In genomic region chr11:63942803-63943202, GRCh38 we compare ENCODE assay signal across 27 cellular contexts.
"Had no signal": no experiment of that assay in that cellular context is flagged by ENCODE, and none has a peak within 500 bp of the region (broad histone marks: within the 10 kb centered on the region; RNA-seq: fewer than 3 reads in every experiment).

No MANE protein-coding gene starts in this region.

- H3K36me3 ChIP-seq: gastrocnemius medialis, pancreas, right lobe of liver had no signal

- H3K4me3 Mint-ChIP-seq: naive thymus-derived CD4-positive, alpha-beta T cell; nephron; stimulated activated naive CD8-positive, alpha-beta T cell treated with anti-CD3 and anti-CD28 coated beads, Interleukin-15, amount 100 ng/mL, for 72 hours; type B pancreatic cell had no signal

- H3K27me3 ChIP-seq: dorsolateral prefrontal cortex, gastrocnemius medialis, left lung, pancreas, right lobe of liver, suprapubic skin had no signal

- H3K27me3 Mint-ChIP-seq: naive thymus-derived CD4-positive, alpha-beta T cell; stimulated activated naive CD8-positive, alpha-beta T cell treated with anti-CD3 and anti-CD28 coated beads, Interleukin-15, amount 100 ng/mL, for 72 hours; type B pancreatic cell had no signal

- DNase-seq: cerebellar nuclear complex; cortex of kidney; dorsolateral prefrontal cortex; effector CD4-positive, alpha-beta T cell; foreskin fibroblast; gastrocnemius medialis; head of caudate nucleus; kidney; left lung; mesenchymal stem cell; midbrain; naive thymus-derived CD4-positive, alpha-beta T cell; occipital lobe; pancreas; right lobe of liver; stimulated activated CD4-positive, alpha-beta T cell treated with anti-CD3 and anti-CD28 coated beads, Interleukin-12 subunit alpha, Interleukin-12 subunit beta, amount 100 ng/mL, for 4 hours; stimulated activated CD4-positive, alpha-beta T cell treated with anti-CD3 and anti-CD28 coated beads, Interleukin-1b, Interleukin-23, amount 100 ng/mL, for 48 hours; stimulated activated CD4-positive, alpha-beta T cell treated with anti-CD3 and anti-CD28 coated beads, Interleukin-4, amount 100 ng/mL, for 1 hour; stimulated activated CD8-positive, alpha-beta memory T cell treated with anti-CD3 and anti-CD28 coated beads, Interleukin-4, amount 100 ng/mL, for 48 hours; stimulated activated naive CD4-positive, alpha-beta T cell; stimulated activated naive CD8-positive, alpha-beta T cell treated with anti-CD3 and anti-CD28 coated beads, Interleukin-15, amount 100 ng/mL, for 72 hours had no signal

- H3K4me3 ChIP-seq: dorsolateral prefrontal cortex, gastrocnemius medialis, left lung, pancreas, right lobe of liver, smooth muscle cell, suprapubic skin had no signal

- ATAC-seq: esophagus mucosa; gastrocnemius medialis; left lung; naive thymus-derived CD4-positive, alpha-beta T cell; pancreas; right lobe of liver; stimulated activated naive CD8-positive, alpha-beta T cell treated with anti-CD3 and anti-CD28 coated beads, Interleukin-15, amount 100 ng/mL, for 72 hours had no signal

- H3K4me2 ChIP-seq: smooth muscle cell had no signal

- H3K27ac ChIP-seq: epithelial cell of prostate, left lung, pancreas, right lobe of liver, suprapubic skin had no signal

- H3K27ac Mint-ChIP-seq: nephron; stimulated activated naive CD8-positive, alpha-beta T cell treated with anti-CD3 and anti-CD28 coated beads, Interleukin-15, amount 100 ng/mL, for 72 hours; type B pancreatic cell had no signal

- H3K9me3 ChIP-seq: gastrocnemius medialis, left lung, pancreas, right lobe of liver, suprapubic skin had no signal

- H3K9me3 Mint-ChIP-seq: nephron; stimulated activated naive CD8-positive, alpha-beta T cell treated with anti-CD3 and anti-CD28 coated beads, Interleukin-15, amount 100 ng/mL, for 72 hours; type B pancreatic cell had no signal

- H3K36me3 Mint-ChIP-seq: type B pancreatic cell had no signal
